In genomic region chr11:9739108-9739507, GRCh38 we compare ENCODE assay signal across 10 cellular contexts.
DNase-seq lines count a peak whose midpoint lies in the region; ATAC-seq and TF ChIP-seq lines count a peak whose summit lies in the region.
"Had no signal": no experiment of that assay in that cellular context is flagged by ENCODE, and none has a peak within 500 bp of the region (broad histone marks: within the 10 kb centered on the region; RNA-seq: fewer than 3 reads in every experiment).

No MANE protein-coding gene starts in this region.

- H3K4me3 ChIP-seq in suprapubic skin: no peak overlapping the region

- peaks cover 54% of the 10 kb centered on the region for H3K36me3 ChIP-seq in suprapubic skin

- no peak for TF ChIP-seq POLR2A in suprapubic skin (IDR thresholded peaks at IDR 0.05)

- H3K4me3 Mint-ChIP-seq in activated CD8-positive, alpha-beta memory T cell treated with anti-CD3 and anti-CD28 coated beads, Interleukin-2, amount 10 ng/mL, durations not matched to agents 7 days and 5 days: no peak overlapping the region
- H3K4me3 Mint-ChIP-seq in activated CD4-positive, alpha-beta memory T cell treated with anti-CD3 and anti-CD28 coated beads, Interleukin-2, amount 10 ng/mL, durations not matched to agents 7 days and 5 days: no peak overlapping the region

- POLR2A ChIA-PET in GM10248 (lab: Yijun Ruan, JAX): no interaction called here
- POLR2A ChIA-PET in activated CD4-positive, alpha-beta memory T cell treated with anti-CD3 and anti-CD28 coated beads, Interleukin-2, amount 10 ng/mL, durations not matched to agents 7 days and 5 days (lab: Charles Lee): interaction anchor here (1.0 kb wide), 1 partner anchor 14 kb away, joined by 3 read pairs; no protein-coding TSS in a partner anchor

- no peak overlapping the region for H3K27ac ChIP-seq in suprapubic skin
- H3K27ac ChIP-seq: HL-60 had no signal

- H3K27me3 Mint-ChIP-seq in activated CD8-positive, alpha-beta memory T cell treated with anti-CD3 and anti-CD28 coated beads, Interleukin-2, amount 10 ng/mL, durations not matched to agents 7 days and 5 days: no peaks in the 10 kb centered on the region
- no peaks in the 10 kb centered on the region for H3K27me3 Mint-ChIP-seq in activated CD4-positive, alpha-beta memory T cell treated with anti-CD3 and anti-CD28 coated beads, Interleukin-2, amount 10 ng/mL, durations not matched to agents 7 days and 5 days

- peaks cover 6% of the 10 kb centered on the region for H3K4me1 Mint-ChIP-seq in activated CD8-positive, alpha-beta memory T cell treated with anti-CD3 and anti-CD28 coated beads, Interleukin-2, amount 10 ng/mL, durations not matched to agents 7 days and 5 days
- H3K4me1 Mint-ChIP-seq in activated CD4-positive, alpha-beta memory T cell treated with anti-CD3 and anti-CD28 coated beads, Interleukin-2, amount 10 ng/mL, durations not matched to agents 7 days and 5 days: peaks cover 5% of the 10 kb centered on the region

- TF ChIP-seq EP300 in suprapubic skin (IDR thresholded peaks at IDR 0.05): no peak

- peak; percentile 65 for ATAC-seq in GM19397 (IDR thresholded peaks at IDR 0.05; ENCODE audit: unreplicated experiment)
- peak; percentile 65 for ATAC-seq in HG03565 (IDR thresholded peaks at IDR 0.05; ENCODE audit: unreplicated experiment)
- no peak for ATAC-seq in activated CD8-positive, alpha-beta memory T cell treated with anti-CD3 and anti-CD28 coated beads, Interleukin-2, amount 10 ng/mL, durations not matched to agents 7 days and 5 days

- peaks cover 5% of the 10 kb centered on the region for H3K9me3 Mint-ChIP-seq in activated CD8-positive, alpha-beta memory T cell treated with anti-CD3 and anti-CD28 coated beads, Interleukin-2, amount 10 ng/mL, durations not matched to agents 7 days and 5 days (ENCODE audit: low read depth)
- peaks cover 7% of the 10 kb centered on the region for H3K9me3 Mint-ChIP-seq in activated CD4-positive, alpha-beta memory T cell treated with anti-CD3 and anti-CD28 coated beads, Interleukin-2, amount 10 ng/mL, durations not matched to agents 7 days and 5 days

- H3K36me3 Mint-ChIP-seq in activated CD8-positive, alpha-beta memory T cell treated with anti-CD3 and anti-CD28 coated beads, Interleukin-2, amount 10 ng/mL, durations not matched to agents 7 days and 5 days: peaks cover 36% of the 10 kb centered on the region
- peaks cover 27% of the 10 kb centered on the region for H3K36me3 Mint-ChIP-seq in activated CD4-positive, alpha-beta memory T cell treated with anti-CD3 and anti-CD28 coated beads, Interleukin-2, amount 10 ng/mL, durations not matched to agents 7 days and 5 days (ENCODE audit: low read depth)

- TF ChIP-seq CTCF in GM10248 (IDR thresholded peaks at IDR 0.05; ENCODE audit: control extremely low read depth, extremely low read depth, low read depth, missing control alignments) (no peak), suprapubic skin (IDR thresholded peaks at IDR 0.05) (no peak)

- peaks cover 7% of the 10 kb centered on the region for H3K4me1 ChIP-seq in suprapubic skin

- DNase-seq in GM10248 (ENCODE audit: extremely low spot score) (peak; percentile 32), foreskin melanocyte (peak; percentile 68), DMS 273 (lab: John Stamatoyannopoulos, UW; ENCODE audit: unreplicated experiment) (no peak), suprapubic skin (ENCODE audit: low spot score in 2 of 2) (no peak)
- no peak for DNase-seq in activated CD8-positive, alpha-beta memory T cell treated with anti-CD3 and anti-CD28 coated beads, Interleukin-2, amount 10 ng/mL, durations not matched to agents 7 days and 5 days
- no peak for DNase-seq in activated CD4-positive, alpha-beta memory T cell treated with anti-CD3 and anti-CD28 coated beads, Interleukin-2, amount 10 ng/mL, durations not matched to agents 7 days and 5 days
- DNase-seq: activated CD4-positive, alpha-beta T cell treated with anti-CD3 and anti-CD28 coated beads, Interleukin-2, amount 50 U/mL, for 4 hours had no signal

- H3K27me3 ChIP-seq in suprapubic skin: no peaks in the 10 kb centered on the region

- H3K27ac Mint-ChIP-seq in activated CD8-positive, alpha-beta memory T cell treated with anti-CD3 and anti-CD28 coated beads, Interleukin-2, amount 10 ng/mL, durations not matched to agents 7 days and 5 days: no peak overlapping the region
- no peak overlapping the region for H3K27ac Mint-ChIP-seq in activated CD4-positive, alpha-beta memory T cell treated with anti-CD3 and anti-CD28 coated beads, Interleukin-2, amount 10 ng/mL, durations not matched to agents 7 days and 5 days

- CTCF ChIA-PET in GM10248 (lab: Yijun Ruan, JAX): interaction anchor here (1.0 to 10.0 kb wide), 4 partner anchors 9 to 23 kb away, joined by 3 to 94 read pairs (median 12); no protein-coding TSS in a partner anchor
- CTCF ChIA-PET in activated CD8-positive, alpha-beta memory T cell treated with anti-CD3 and anti-CD28 coated beads, Interleukin-2, amount 10 ng/mL, durations not matched to agents 7 days and 5 days (lab: Charles Lee): interaction anchor here (1.0 to 2.6 kb wide), 5 partner anchors 9 to 204 kb away, joined by 3 to 7 read pairs (median 4); no protein-coding TSS in a partner anchor
- CTCF ChIA-PET in activated CD4-positive, alpha-beta memory T cell treated with anti-CD3 and anti-CD28 coated beads, Interleukin-2, amount 10 ng/mL, durations not matched to agents 7 days and 5 days (lab: Charles Lee): interaction anchor here (2.0 to 3.0 kb wide), 2 partner anchors 9 to 126 kb away, joined by 5 to 16 read pairs; no protein-coding TSS in a partner anchor

- WGBS in suprapubic skin: 96% methylated on average over 1 of the region's 1 CpG

- H3K9me3 ChIP-seq in suprapubic skin: no peaks in the 10 kb centered on the region

Comparison
In these comparisons a context has a peak if more than half of its experiments do, and no peak if none do; other contexts are left out.
1. DNase-seq: peak in GM10248 (single experiment) and foreskin melanocyte (single experiment); none in DMS 273 (single experiment), activated CD8-positive, alpha-beta memory T cell treated with anti-CD3 and anti-CD28 coated beads, Interleukin-2, amount 10 ng/mL, durations not matched to agents 7 days and 5 days (single experiment), suprapubic skin (0 of 2) and activated CD4-positive, alpha-beta memory T cell treated with anti-CD3 and anti-CD28 coated beads, Interleukin-2, amount 10 ng/mL, durations not matched to agents 7 days and 5 days (single experiment).